ENCODE assay signal across 1 cellular context in the genomic region with DNA sequence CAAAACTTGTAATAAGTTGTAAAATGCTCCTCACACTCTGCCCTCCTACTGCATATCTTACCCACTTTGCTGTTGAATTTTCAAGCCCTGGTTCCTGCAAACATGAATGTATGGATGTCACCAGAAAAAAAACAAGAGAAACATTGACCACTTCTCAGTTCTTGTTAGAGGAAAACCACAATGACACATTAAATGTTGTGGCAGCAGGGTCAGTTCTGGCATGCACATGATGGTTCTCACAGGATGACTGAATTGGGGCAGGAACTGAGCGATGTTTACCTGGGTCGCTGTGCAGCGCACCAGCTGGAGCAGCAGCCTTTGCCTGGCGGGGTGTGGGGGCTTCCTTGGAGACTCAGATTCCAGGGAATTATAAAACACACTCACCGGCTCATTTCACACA.
TF ChIP-seq lines count a peak whose summit lies in the region.

No MANE protein-coding gene starts in this region.

TF ChIP-seq in GM23338, 12 proteins besides CTCF, POLR2A, EP300 and RAD21 (continued from another document):
- TF ChIP-seq, protein P1, sequence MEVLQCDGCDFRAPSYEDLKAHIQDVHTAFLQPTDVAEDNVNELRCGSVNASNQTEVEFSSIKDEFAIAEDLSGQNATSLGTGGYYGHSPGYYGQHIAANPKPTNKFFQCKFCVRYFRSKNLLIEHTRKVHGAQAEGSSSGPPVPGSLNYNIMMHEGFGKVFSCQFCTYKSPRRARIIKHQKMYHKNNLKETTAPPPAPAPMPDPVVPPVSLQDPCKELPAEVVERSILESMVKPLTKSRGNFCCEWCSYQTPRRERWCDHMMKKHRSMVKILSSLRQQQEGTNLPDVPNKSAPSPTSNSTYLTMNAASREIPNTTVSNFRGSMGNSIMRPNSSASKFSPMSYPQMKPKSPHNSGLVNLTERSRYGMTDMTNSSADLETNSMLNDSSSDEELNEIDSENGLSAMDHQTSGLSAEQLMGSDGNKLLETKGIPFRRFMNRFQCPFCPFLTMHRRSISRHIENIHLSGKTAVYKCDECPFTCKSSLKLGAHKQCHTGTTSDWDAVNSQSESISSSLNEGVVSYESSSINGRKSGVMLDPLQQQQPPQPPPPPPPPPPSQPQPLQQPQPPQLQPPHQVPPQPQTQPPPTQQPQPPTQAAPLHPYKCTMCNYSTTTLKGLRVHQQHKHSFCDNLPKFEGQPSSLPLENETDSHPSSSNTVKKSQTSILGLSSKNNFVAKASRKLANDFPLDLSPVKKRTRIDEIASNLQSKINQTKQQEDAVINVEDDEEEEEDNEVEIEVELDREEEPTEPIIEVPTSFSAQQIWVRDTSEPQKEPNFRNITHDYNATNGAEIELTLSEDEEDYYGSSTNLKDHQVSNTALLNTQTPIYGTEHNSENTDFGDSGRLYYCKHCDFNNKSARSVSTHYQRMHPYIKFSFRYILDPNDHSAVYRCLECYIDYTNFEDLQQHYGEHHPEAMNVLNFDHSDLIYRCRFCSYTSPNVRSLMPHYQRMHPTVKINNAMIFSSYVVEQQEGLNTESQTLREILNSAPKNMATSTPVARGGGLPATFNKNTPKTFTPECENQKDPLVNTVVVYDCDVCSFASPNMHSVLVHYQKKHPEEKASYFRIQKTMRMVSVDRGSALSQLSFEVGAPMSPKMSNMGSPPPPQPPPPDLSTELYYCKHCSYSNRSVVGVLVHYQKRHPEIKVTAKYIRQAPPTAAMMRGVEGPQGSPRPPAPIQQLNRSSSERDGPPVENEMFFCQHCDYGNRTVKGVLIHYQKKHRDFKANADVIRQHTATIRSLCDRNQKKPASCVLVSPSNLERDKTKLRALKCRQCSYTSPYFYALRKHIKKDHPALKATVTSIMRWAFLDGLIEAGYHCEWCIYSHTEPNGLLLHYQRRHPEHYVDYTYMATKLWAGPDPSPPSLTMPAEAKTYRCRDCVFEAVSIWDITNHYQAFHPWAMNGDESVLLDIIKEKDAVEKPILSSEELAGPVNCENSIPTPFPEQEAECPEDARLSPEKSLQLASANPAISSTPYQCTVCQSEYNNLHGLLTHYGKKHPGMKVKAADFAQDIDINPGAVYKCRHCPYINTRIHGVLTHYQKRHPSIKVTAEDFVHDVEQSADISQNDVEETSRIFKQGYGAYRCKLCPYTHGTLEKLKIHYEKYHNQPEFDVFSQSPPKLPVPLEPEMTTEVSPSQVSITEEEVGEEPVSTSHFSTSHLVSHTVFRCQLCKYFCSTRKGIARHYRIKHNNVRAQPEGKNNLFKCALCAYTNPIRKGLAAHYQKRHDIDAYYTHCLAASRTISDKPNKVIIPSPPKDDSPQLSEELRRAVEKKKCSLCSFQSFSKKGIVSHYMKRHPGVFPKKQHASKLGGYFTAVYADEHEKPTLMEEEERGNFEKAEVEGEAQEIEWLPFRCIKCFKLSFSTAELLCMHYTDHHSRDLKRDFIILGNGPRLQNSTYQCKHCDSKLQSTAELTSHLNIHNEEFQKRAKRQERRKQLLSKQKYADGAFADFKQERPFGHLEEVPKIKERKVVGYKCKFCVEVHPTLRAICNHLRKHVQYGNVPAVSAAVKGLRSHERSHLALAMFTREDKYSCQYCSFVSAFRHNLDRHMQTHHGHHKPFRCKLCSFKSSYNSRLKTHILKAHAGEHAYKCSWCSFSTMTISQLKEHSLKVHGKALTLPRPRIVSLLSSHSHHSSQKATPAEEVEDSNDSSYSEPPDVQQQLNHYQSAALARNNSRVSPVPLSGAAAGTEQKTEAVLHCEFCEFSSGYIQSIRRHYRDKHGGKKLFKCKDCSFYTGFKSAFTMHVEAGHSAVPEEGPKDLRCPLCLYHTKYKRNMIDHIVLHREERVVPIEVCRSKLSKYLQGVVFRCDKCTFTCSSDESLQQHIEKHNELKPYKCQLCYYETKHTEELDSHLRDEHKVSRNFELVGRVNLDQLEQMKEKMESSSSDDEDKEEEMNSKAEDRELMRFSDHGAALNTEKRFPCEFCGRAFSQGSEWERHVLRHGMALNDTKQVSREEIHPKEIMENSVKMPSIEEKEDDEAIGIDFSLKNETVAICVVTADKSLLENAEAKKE (CRISPR knock-in tag; IDR thresholded peaks at IDR 0.05): no peak
- TF ChIP-seq POLR2AphosphoS5 (IDR thresholded peaks at IDR 0.05; ENCODE audit: low read depth): no peak
- TF ChIP-seq, protein P2, sequence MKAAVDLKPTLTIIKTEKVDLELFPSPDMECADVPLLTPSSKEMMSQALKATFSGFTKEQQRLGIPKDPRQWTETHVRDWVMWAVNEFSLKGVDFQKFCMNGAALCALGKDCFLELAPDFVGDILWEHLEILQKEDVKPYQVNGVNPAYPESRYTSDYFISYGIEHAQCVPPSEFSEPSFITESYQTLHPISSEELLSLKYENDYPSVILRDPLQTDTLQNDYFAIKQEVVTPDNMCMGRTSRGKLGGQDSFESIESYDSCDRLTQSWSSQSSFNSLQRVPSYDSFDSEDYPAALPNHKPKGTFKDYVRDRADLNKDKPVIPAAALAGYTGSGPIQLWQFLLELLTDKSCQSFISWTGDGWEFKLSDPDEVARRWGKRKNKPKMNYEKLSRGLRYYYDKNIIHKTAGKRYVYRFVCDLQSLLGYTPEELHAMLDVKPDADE (IDR thresholded peaks at IDR 0.05): no peak
